In the genomic region with DNA sequence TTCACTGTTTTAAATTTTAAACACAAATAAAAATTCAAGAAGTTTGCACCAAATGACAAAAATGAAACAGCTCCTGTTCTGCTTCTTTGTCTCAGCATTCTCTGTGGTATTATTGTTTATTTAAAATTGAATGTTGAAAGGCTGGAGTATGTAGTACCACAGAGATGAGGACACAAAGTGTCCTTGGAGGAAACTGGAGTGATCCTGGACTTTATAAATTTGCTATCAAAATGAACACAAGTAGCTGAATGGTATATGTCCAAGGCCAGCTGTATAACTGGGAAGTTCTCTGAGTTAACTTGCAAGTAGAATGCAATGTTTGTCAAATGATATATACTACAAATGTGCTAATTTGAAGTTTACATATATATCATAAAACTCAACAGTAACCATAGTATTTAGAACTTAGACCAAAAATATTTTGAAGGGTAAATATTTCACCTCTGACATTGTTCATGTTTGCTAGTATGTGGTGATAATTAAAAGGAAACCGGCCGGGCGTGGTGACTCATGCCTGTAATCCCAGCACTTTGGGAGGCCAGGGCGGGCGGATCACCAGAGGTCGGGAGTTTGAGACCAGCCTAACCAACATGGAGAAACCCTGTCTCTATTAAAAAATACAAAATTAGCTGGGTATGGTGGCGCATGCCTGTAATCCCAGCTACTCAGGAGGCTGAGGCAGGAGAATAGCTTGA, we compare ENCODE assay signal across 1 cellular context.
TF ChIP-seq lines count a peak whose summit lies in the region.

No MANE protein-coding gene starts in this region.

TF ChIP-seq in GM12878, 131 proteins besides CTCF, POLR2A, EP300 and RAD21:
- no peak for TF ChIP-seq TARDBP (IDR thresholded peaks at IDR 0.05; ENCODE audit: borderline replicate concordance)
- TF ChIP-seq, protein P1, sequence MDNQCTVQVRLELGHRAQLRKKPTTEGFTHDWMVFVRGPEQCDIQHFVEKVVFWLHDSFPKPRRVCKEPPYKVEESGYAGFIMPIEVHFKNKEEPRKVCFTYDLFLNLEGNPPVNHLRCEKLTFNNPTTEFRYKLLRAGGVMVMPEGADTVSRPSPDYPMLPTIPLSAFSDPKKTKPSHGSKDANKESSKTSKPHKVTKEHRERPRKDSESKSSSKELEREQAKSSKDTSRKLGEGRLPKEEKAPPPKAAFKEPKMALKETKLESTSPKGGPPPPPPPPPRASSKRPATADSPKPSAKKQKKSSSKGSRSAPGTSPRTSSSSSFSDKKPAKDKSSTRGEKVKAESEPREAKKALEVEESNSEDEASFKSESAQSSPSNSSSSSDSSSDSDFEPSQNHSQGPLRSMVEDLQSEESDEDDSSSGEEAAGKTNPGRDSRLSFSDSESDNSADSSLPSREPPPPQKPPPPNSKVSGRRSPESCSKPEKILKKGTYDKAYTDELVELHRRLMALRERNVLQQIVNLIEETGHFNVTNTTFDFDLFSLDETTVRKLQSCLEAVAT (IDR thresholded peaks at IDR 0.05), result 0 out of 2 replicates have a peak, but pooled peaks have one; percentile 17
TF ChIP-seq in GM12878: peak in this region for 1.
